Comparison of ENCODE assay signal across 10 cellular contexts in the genomic region with DNA sequence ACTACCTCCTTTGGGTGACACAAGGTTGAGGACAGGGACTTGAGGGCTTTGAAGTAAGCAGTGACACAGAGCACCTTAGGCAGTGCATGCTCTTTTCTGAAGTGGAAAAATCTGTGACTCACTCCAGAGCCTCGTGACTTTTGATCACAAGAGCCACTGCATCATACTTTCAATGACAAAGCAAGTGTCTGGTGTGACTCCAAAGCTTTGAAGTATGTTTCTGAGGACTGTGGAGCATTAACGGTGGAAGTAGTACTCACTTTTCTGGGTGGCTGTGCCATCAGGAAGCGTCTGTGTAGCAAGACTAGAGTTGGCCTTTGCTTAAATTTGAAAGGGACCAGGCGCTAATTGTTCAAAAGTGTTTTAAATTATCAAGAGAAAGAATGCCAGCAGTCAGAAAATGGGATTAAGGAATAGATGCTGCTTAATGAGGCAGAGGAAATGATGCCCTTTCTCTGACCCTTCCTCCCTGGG.
DNase-seq lines count a peak whose midpoint lies in the region; ATAC-seq and TF ChIP-seq lines count a peak whose summit lies in the region.
"Had no signal": no experiment of that assay in that cellular context is flagged by ENCODE, and none has a peak within 500 bp of the region (broad histone marks: within the 10 kb centered on the region; RNA-seq: fewer than 3 reads in every experiment).

No MANE protein-coding gene starts in this region.

- H3K27ac ChIP-seq in Panc1 (ENCODE audit: low read length) (no peak overlapping the region), foreskin keratinocyte (no peak overlapping the region)
- H3K27ac ChIP-seq: transverse colon had no signal

- no peaks in the 10 kb centered on the region for H3K9me3 ChIP-seq in Panc1 (ENCODE audit: control insufficient read depth, insufficient read depth, low read depth, low read length)
- H3K9me3 ChIP-seq: transverse colon had no signal

- no peaks in the 10 kb centered on the region for H3K27me3 ChIP-seq in Panc1 (ENCODE audit: control insufficient read depth, insufficient read depth, low read length)
- H3K27me3 ChIP-seq in foreskin keratinocyte, result peaks cover 19% of the 10 kb centered on the region
- H3K27me3 ChIP-seq: transverse colon had no signal

- POLR2A ChIA-PET in Panc1 (lab: Charles Lee), result no interaction called here

- DNase-seq in activated CD4-positive, alpha-beta T cell treated with anti-CD3 and anti-CD28 coated beads for 48 hours, result peak; percentile 38
- DNase-seq in activated CD4-positive, alpha-beta T cell treated with anti-CD3 and anti-CD28 coated beads for 4 hours, result no peak
- DNase-seq in Panc1 (ENCODE audit: low read depth, low spot score) (peak; percentile 10), foreskin keratinocyte (peak in 1 of 2 donors; percentile 46), retinal pigment epithelial cell (ENCODE audit: low read depth) (peak; percentile 90), NCI-H1417 (lab: John Stamatoyannopoulos, UW) (no peak), NCI-H128 (lab: John Stamatoyannopoulos, UW; ENCODE audit: unreplicated experiment) (no peak)
- DNase-seq: HCEC 1CT, transverse colon had no signal

- no peak for TF ChIP-seq CTCF in Panc1 (IDR thresholded peaks at IDR 0.05)
- no peak for TF ChIP-seq CTCF in foreskin keratinocyte (conservative IDR thresholded peaks at IDR 0.05)
- no peak for TF ChIP-seq CTCF in retinal pigment epithelial cell (conservative IDR thresholded peaks at IDR 0.05; ENCODE audit: low read depth, low read length)

- CTCF ChIA-PET in Panc1 (lab: Charles Lee), result no interaction called here

- intact Hi-C loops in Panc1 (cut with micrococcal nuclease; ENCODE audit: unreplicated experiment), result no loop called here

- H3K36me3 ChIP-seq in Panc1 (ENCODE audit: control insufficient read depth, insufficient read depth, low read length), result no peaks in the 10 kb centered on the region
- H3K36me3 ChIP-seq: transverse colon had no signal

- H3K4me3 ChIP-seq in Panc1 (ENCODE audit: low read depth in 2 of 2, low read length in 2 of 2) (no peak overlapping the region), retinal pigment epithelial cell (ENCODE audit: low read length) (no peak overlapping the region)
- H3K4me3 ChIP-seq: transverse colon had no signal

- no peak for ATAC-seq in Panc1
- ATAC-seq in foreskin keratinocyte, result peak; percentile 65
- no peak for ATAC-seq in GM21515 (IDR thresholded peaks at IDR 0.05; ENCODE audit: unreplicated experiment)

- H3K4me1 ChIP-seq in Panc1 (ENCODE audit: control insufficient read depth, insufficient read depth, low read length), result no peaks in the 10 kb centered on the region
- H3K4me1 ChIP-seq in foreskin keratinocyte, result no peaks in the 10 kb centered on the region
- H3K4me1 ChIP-seq: transverse colon had no signal

- BruUV-seq in Panc1 (replicated peaks; lab: Mats Ljungman, UMichigan), result no TSS peak

- in situ Hi-C loops in Panc1 (cut with HindIII; ENCODE audit: low pct_unique_long_range_greater_than_20kb, low sequenced_read_pairs), result no loop called here

Comparison
In these comparisons a context has a peak if more than half of its experiments do, and no peak if none do; other contexts are left out.
1. DNase-seq: peak in activated CD4-positive, alpha-beta T cell treated with anti-CD3 and anti-CD28 coated beads for 48 hours (single experiment), Panc1 (single experiment) and retinal pigment epithelial cell (single experiment); none in activated CD4-positive, alpha-beta T cell treated with anti-CD3 and anti-CD28 coated beads for 4 hours (0 of 2), NCI-H1417 (0 of 3) and NCI-H128 (single experiment).